ENCODE assay signal across 39 cellular contexts in the genomic region with DNA sequence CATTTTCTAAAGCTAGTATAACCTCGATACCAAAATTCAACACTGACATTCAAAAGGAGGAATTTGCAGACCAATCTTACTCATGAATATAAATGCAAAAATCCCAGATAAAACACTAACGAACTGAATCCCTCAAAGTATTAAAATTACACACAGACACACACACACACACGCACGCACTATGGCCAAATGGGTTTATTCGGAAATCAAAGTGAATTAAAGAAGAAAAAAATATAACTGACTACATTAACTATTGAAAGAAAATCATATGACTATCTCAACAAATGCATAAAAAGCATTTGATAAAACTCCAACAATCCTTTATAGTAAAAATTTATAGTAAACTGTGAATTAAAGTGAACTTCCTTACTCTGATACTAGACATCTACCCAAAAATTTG.
"Had no signal": no experiment of that assay in that cellular context is flagged by ENCODE, and none has a peak within 500 bp of the region (broad histone marks: within the 10 kb centered on the region; RNA-seq: fewer than 3 reads in every experiment).

No MANE protein-coding gene starts in this region.

- H3K27me3 ChIP-seq: adrenal gland, ascending aorta, body of pancreas, brain microvascular endothelial cell, breast epithelium, cardiac muscle cell had no signal

- H3K27ac Mint-ChIP-seq: activated naive CD4-positive, alpha-beta T cell treated with anti-CD3 and anti-CD28 coated beads for 36 hours; activated naive CD4-positive, alpha-beta T cell treated with anti-CD3 and anti-CD28 coated beads, Interleukin-2, amount 10 ng/mL, durations not matched to agents 7 days and 5 days; activated naive CD4-positive, alpha-beta T cell treated with anti-CD3 and anti-CD28 coated beads, Interleukin-2, amount 50 U/mL, for 24 hours; activated naive CD4-positive, alpha-beta T cell treated with anti-CD3 and anti-CD28 coated beads, Interleukin-2, amount 50 U/mL, for 72 hours; activated naive CD8-positive, alpha-beta T cell; activated naive CD8-positive, alpha-beta T cell treated with anti-CD3 and anti-CD28 coated beads for 36 hours; activated naive CD8-positive, alpha-beta T cell treated with anti-CD3 and anti-CD28 coated beads, Interleukin-2, amount 10 ng/mL, durations not matched to agents 7 days and 5 days; activated naive CD8-positive, alpha-beta T cell treated with anti-CD3 and anti-CD28 coated beads, Interleukin-2, amount 50 U/mL, for 24 hours; activated T-cell treated with anti-CD3 and anti-CD28 coated beads, Interleukin-2, amount 50 U/mL, for 72 hours; activated T-helper 1 cell treated with anti-CD3 and anti-CD28 coated beads, Interleukin-12 subunit alpha, Interleukin-12 subunit beta, Interleukin-2, Interleukin-4 antibody, amounts not matched to agents 30 ng/mL and 10 ng/mL and 1 ng/mL, durations not matched to agents 14 hours and 24 hours and 36 hours; activated T-helper 17 cell treated with anti-CD3 and anti-CD28 coated beads, Interleukin-2, amount 50 U/mL, for 72 hours; activated T-helper 2 cell treated with anti-CD3 and anti-CD28 coated beads, Interferon-gamma antibody, Interleukin-2, Interleukin-4, amounts not matched to agents 10 μg/mL and 5 μg/mL and 100 μg/mL, durations not matched to agents 14 hours and 24 hours and 36 hours; brain had no signal

- H3K9me3 ChIP-seq: adrenal gland, ascending aorta, body of pancreas, breast epithelium had no signal

- ATAC-seq: activated naive CD4-positive, alpha-beta T cell treated with anti-CD3 and anti-CD28 coated beads, Interleukin-2, amount 50 U/mL, for 72 hours; activated naive CD8-positive, alpha-beta T cell treated with anti-CD3 and anti-CD28 coated beads, Interleukin-2, amount 50 U/mL, for 24 hours; activated T-cell treated with anti-CD3 and anti-CD28 coated beads, Interleukin-2, amount 50 U/mL, for 4 hours; activated T-cell treated with anti-CD3 and anti-CD28 coated beads, Interleukin-2, amount 50 U/mL, for 72 hours; activated T-helper 17 cell treated with anti-CD3 and anti-CD28 coated beads, Interleukin-2, amount 50 U/mL, for 72 hours; body of pancreas had no signal

- H3K36me3 Mint-ChIP-seq: activated naive CD4-positive, alpha-beta T cell treated with anti-CD3 and anti-CD28 coated beads, Interleukin-2, amount 10 ng/mL, durations not matched to agents 7 days and 5 days; activated naive CD4-positive, alpha-beta T cell treated with anti-CD3 and anti-CD28 coated beads, Interleukin-2, amount 50 U/mL, for 24 hours; activated naive CD4-positive, alpha-beta T cell treated with anti-CD3 and anti-CD28 coated beads, Interleukin-2, amount 50 U/mL, for 72 hours; activated naive CD8-positive, alpha-beta T cell; activated naive CD8-positive, alpha-beta T cell treated with anti-CD3 and anti-CD28 coated beads for 36 hours; activated naive CD8-positive, alpha-beta T cell treated with anti-CD3 and anti-CD28 coated beads, Interleukin-2, amount 10 ng/mL, durations not matched to agents 7 days and 5 days; brain had no signal

- FAIRE-seq: astrocyte, bronchial epithelial cell had no signal

- H3K27me3 Mint-ChIP-seq: activated naive CD8-positive, alpha-beta T cell treated with anti-CD3 and anti-CD28 coated beads, Interleukin-2, amount 50 U/mL, for 24 hours had no signal

- H3K4me3 ChIP-seq: adrenal gland, ascending aorta, body of pancreas, breast epithelium, cardiac muscle cell had no signal

- H3K4me1 Mint-ChIP-seq: activated naive CD4-positive, alpha-beta T cell treated with anti-CD3 and anti-CD28 coated beads, Interleukin-2, amount 10 ng/mL, durations not matched to agents 7 days and 5 days; activated naive CD4-positive, alpha-beta T cell treated with anti-CD3 and anti-CD28 coated beads, Interleukin-2, amount 50 U/mL, for 24 hours; activated naive CD8-positive, alpha-beta T cell treated with anti-CD3 and anti-CD28 coated beads for 36 hours; activated naive CD8-positive, alpha-beta T cell treated with anti-CD3 and anti-CD28 coated beads, Interleukin-2, amount 10 ng/mL, durations not matched to agents 7 days and 5 days; activated naive CD8-positive, alpha-beta T cell treated with anti-CD3 and anti-CD28 coated beads, Interleukin-2, amount 50 U/mL, for 24 hours; activated T-helper 17 cell treated with anti-CD3 and anti-CD28 coated beads, Interleukin-2, amount 50 U/mL, for 72 hours; brain; central memory CD8-positive, alpha-beta T cell had no signal

- H3K4me1 ChIP-seq: adrenal gland, ascending aorta, body of pancreas, breast epithelium had no signal

- H3K4me3 Mint-ChIP-seq: activated naive CD4-positive, alpha-beta T cell treated with anti-CD3 and anti-CD28 coated beads for 36 hours; activated naive CD4-positive, alpha-beta T cell treated with anti-CD3 and anti-CD28 coated beads, Interleukin-2, amount 10 ng/mL, durations not matched to agents 7 days and 5 days; activated naive CD4-positive, alpha-beta T cell treated with anti-CD3 and anti-CD28 coated beads, Interleukin-2, amount 50 U/mL, for 24 hours; activated naive CD8-positive, alpha-beta T cell; activated naive CD8-positive, alpha-beta T cell treated with anti-CD3 and anti-CD28 coated beads for 36 hours; activated naive CD8-positive, alpha-beta T cell treated with anti-CD3 and anti-CD28 coated beads, Interleukin-2, amount 10 ng/mL, durations not matched to agents 7 days and 5 days; activated naive CD8-positive, alpha-beta T cell treated with anti-CD3 and anti-CD28 coated beads, Interleukin-2, amount 50 U/mL, for 24 hours; activated T-cell treated with anti-CD3 and anti-CD28 coated beads, Interleukin-2, amount 50 U/mL, for 4 hours; activated T-cell treated with anti-CD3 and anti-CD28 coated beads, Interleukin-2, amount 50 U/mL, for 72 hours; activated T-helper 1 cell treated with anti-CD3 and anti-CD28 coated beads, Interleukin-12 subunit alpha, Interleukin-12 subunit beta, Interleukin-2, Interleukin-4 antibody, amounts not matched to agents 30 ng/mL and 10 ng/mL and 1 ng/mL, durations not matched to agents 14 hours and 24 hours and 36 hours; activated T-helper 17 cell treated with anti-CD3 and anti-CD28 coated beads, Interleukin-2, amount 50 U/mL, for 72 hours; brain; central memory CD8-positive, alpha-beta T cell had no signal

- H3K27ac ChIP-seq: adrenal gland, ascending aorta, body of pancreas, brain microvascular endothelial cell, breast epithelium, cardiac muscle cell had no signal

- H3K36me3 ChIP-seq: adrenal gland, ascending aorta, brain microvascular endothelial cell, breast epithelium, cardiac muscle cell had no signal

- DNase-seq: activated effector memory CD4-positive, alpha-beta T cell treated with anti-CD3 and anti-CD28 coated beads, Interleukin-2, amount 50 U/mL, for 16 hours; activated effector memory CD4-positive, alpha-beta T cell treated with Interleukin-2 at 50 U/mL for 16 hours; activated gamma-delta T cell; activated gamma-delta T cell treated with Interleukin-2 at 50 U/mL for 16 hours; activated naive CD4-positive, alpha-beta T cell; activated naive CD4-positive, alpha-beta T cell treated with anti-CD3 and anti-CD28 coated beads for 36 hours; activated naive CD4-positive, alpha-beta T cell treated with anti-CD3 and anti-CD28 coated beads, Interleukin-2, amount 10 ng/mL, durations not matched to agents 7 days and 5 days; activated naive CD4-positive, alpha-beta T cell treated with anti-CD3 and anti-CD28 coated beads, Interleukin-2, amount 50 U/mL, for 16 hours; activated naive CD4-positive, alpha-beta T cell treated with Interleukin-2 at 50 U/mL for 16 hours; activated naive CD8-positive, alpha-beta T cell treated with anti-CD3 and anti-CD28 coated beads for 36 hours; activated naive CD8-positive, alpha-beta T cell treated with anti-CD3 and anti-CD28 coated beads, Interleukin-2, amount 10 ng/mL, durations not matched to agents 7 days and 5 days; activated naive CD8-positive, alpha-beta T cell treated with anti-CD3 and anti-CD28 coated beads, Interleukin-2, amount 50 U/mL, for 24 hours; activated T-cell treated with anti-CD3 and anti-CD28 coated beads, Interleukin-2, amount 50 U/mL, for 1 hour; activated T-cell treated with anti-CD3 and anti-CD28 coated beads, Interleukin-2, amount 50 U/mL, for 4 hours; activated T-cell treated with anti-CD3 and anti-CD28 coated beads, Interleukin-2, amount 50 U/mL, for 48 hours; activated T-cell treated with anti-CD3 and anti-CD28 coated beads, Interleukin-2, amount 50 U/mL, for 72 hours; adrenal gland; amniotic stem cell; amygdala; anterior cingulate cortex; aorta; body of pancreas; brain microvascular endothelial cell; caudate nucleus; central memory CD4-positive, alpha-beta T cell; cerebellar nuclear complex had no signal

- H3K9me3 Mint-ChIP-seq: activated naive CD4-positive, alpha-beta T cell treated with anti-CD3 and anti-CD28 coated beads for 36 hours; activated naive CD4-positive, alpha-beta T cell treated with anti-CD3 and anti-CD28 coated beads, Interleukin-2, amount 10 ng/mL, durations not matched to agents 7 days and 5 days; activated naive CD4-positive, alpha-beta T cell treated with anti-CD3 and anti-CD28 coated beads, Interleukin-2, amount 50 U/mL, for 24 hours; activated naive CD4-positive, alpha-beta T cell treated with anti-CD3 and anti-CD28 coated beads, Interleukin-2, amount 50 U/mL, for 72 hours; activated naive CD8-positive, alpha-beta T cell treated with anti-CD3 and anti-CD28 coated beads for 36 hours; activated naive CD8-positive, alpha-beta T cell treated with anti-CD3 and anti-CD28 coated beads, Interleukin-2, amount 10 ng/mL, durations not matched to agents 7 days and 5 days; activated naive CD8-positive, alpha-beta T cell treated with anti-CD3 and anti-CD28 coated beads, Interleukin-2, amount 50 U/mL, for 24 hours; activated T-cell treated with anti-CD3 and anti-CD28 coated beads, Interleukin-2, amount 50 U/mL, for 4 hours; activated T-cell treated with anti-CD3 and anti-CD28 coated beads, Interleukin-2, amount 50 U/mL, for 72 hours; activated T-helper 1 cell treated with anti-CD3 and anti-CD28 coated beads, Interleukin-12 subunit alpha, Interleukin-12 subunit beta, Interleukin-2, Interleukin-4 antibody, amounts not matched to agents 30 ng/mL and 10 ng/mL and 1 ng/mL, durations not matched to agents 14 hours and 24 hours and 36 hours; activated T-helper 17 cell treated with anti-CD3 and anti-CD28 coated beads, Interleukin-2, amount 50 U/mL, for 72 hours; activated T-helper 2 cell treated with anti-CD3 and anti-CD28 coated beads, Interferon-gamma antibody, Interleukin-2, Interleukin-4, amounts not matched to agents 10 μg/mL and 5 μg/mL and 100 μg/mL, durations not matched to agents 14 hours and 24 hours and 36 hours; central memory CD8-positive, alpha-beta T cell had no signal
